In the genomic region with DNA sequence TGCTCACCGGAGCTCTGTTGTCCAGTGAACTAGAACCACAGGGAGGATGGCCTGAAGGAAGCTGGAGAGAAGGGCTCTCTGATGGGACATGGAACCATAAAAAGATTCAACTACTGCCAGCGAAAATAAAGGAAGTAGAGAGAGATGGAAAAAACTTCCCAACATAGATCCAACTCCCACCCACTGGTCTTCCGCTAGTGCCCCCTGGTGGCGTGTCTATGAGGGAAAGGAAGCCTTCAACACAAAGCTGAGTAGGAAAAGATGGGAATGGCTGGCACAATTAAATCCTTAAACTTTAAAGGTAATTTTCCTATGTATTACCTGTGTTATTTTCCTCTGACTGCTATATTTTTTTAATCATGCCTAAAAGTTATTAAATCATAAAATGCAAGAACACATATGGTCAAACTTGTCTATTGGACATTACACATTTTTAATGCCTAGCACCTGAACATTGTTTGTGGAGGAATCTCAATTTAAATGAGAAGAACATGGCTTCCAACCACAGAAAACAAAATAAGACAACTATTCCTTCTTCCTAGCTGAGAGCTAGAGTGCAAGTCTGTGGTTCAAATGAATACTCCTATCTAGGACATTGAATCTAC, we compare ENCODE assay signal across 1 cellular context.
TF ChIP-seq lines count a peak whose summit lies in the region.

No MANE protein-coding gene starts in this region.

TF ChIP-seq in H1, 55 proteins besides CTCF, POLR2A, EP300 and RAD21 (continued from another document):
- TF ChIP-seq, protein P1, sequence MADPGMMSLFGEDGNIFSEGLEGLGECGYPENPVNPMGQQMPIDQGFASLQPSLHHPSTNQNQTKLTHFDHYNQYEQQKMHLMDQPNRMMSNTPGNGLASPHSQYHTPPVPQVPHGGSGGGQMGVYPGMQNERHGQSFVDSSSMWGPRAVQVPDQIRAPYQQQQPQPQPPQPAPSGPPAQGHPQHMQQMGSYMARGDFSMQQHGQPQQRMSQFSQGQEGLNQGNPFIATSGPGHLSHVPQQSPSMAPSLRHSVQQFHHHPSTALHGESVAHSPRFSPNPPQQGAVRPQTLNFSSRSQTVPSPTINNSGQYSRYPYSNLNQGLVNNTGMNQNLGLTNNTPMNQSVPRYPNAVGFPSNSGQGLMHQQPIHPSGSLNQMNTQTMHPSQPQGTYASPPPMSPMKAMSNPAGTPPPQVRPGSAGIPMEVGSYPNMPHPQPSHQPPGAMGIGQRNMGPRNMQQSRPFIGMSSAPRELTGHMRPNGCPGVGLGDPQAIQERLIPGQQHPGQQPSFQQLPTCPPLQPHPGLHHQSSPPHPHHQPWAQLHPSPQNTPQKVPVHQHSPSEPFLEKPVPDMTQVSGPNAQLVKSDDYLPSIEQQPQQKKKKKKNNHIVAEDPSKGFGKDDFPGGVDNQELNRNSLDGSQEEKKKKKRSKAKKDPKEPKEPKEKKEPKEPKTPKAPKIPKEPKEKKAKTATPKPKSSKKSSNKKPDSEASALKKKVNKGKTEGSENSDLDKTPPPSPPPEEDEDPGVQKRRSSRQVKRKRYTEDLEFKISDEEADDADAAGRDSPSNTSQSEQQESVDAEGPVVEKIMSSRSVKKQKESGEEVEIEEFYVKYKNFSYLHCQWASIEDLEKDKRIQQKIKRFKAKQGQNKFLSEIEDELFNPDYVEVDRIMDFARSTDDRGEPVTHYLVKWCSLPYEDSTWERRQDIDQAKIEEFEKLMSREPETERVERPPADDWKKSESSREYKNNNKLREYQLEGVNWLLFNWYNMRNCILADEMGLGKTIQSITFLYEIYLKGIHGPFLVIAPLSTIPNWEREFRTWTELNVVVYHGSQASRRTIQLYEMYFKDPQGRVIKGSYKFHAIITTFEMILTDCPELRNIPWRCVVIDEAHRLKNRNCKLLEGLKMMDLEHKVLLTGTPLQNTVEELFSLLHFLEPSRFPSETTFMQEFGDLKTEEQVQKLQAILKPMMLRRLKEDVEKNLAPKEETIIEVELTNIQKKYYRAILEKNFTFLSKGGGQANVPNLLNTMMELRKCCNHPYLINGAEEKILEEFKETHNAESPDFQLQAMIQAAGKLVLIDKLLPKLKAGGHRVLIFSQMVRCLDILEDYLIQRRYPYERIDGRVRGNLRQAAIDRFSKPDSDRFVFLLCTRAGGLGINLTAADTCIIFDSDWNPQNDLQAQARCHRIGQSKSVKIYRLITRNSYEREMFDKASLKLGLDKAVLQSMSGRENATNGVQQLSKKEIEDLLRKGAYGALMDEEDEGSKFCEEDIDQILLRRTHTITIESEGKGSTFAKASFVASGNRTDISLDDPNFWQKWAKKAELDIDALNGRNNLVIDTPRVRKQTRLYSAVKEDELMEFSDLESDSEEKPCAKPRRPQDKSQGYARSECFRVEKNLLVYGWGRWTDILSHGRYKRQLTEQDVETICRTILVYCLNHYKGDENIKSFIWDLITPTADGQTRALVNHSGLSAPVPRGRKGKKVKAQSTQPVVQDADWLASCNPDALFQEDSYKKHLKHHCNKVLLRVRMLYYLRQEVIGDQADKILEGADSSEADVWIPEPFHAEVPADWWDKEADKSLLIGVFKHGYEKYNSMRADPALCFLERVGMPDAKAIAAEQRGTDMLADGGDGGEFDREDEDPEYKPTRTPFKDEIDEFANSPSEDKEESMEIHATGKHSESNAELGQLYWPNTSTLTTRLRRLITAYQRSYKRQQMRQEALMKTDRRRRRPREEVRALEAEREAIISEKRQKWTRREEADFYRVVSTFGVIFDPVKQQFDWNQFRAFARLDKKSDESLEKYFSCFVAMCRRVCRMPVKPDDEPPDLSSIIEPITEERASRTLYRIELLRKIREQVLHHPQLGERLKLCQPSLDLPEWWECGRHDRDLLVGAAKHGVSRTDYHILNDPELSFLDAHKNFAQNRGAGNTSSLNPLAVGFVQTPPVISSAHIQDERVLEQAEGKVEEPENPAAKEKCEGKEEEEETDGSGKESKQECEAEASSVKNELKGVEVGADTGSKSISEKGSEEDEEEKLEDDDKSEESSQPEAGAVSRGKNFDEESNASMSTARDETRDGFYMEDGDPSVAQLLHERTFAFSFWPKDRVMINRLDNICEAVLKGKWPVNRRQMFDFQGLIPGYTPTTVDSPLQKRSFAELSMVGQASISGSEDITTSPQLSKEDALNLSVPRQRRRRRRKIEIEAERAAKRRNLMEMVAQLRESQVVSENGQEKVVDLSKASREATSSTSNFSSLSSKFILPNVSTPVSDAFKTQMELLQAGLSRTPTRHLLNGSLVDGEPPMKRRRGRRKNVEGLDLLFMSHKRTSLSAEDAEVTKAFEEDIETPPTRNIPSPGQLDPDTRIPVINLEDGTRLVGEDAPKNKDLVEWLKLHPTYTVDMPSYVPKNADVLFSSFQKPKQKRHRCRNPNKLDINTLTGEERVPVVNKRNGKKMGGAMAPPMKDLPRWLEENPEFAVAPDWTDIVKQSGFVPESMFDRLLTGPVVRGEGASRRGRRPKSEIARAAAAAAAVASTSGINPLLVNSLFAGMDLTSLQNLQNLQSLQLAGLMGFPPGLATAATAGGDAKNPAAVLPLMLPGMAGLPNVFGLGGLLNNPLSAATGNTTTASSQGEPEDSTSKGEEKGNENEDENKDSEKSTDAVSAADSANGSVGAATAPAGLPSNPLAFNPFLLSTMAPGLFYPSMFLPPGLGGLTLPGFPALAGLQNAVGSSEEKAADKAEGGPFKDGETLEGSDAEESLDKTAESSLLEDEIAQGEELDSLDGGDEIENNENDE (IDR thresholded peaks at IDR 0.05; ENCODE audit: insufficient replicate concordance, low read length) = no peak
- TF ChIP-seq KDM4A (IDR thresholded peaks at IDR 0.05; ENCODE audit: low read depth, low read length, severe bottlenecking) (no peak), NRF1 (IDR thresholded peaks at IDR 0.05; ENCODE audit: low read depth, low read length) (no peak), CREB1 (IDR thresholded peaks at IDR 0.05) (no peak), GABPA (IDR thresholded peaks at IDR 0.05; ENCODE audit: borderline replicate concordance, insufficient read depth, low read length) (no peak), BACH1 (IDR thresholded peaks at IDR 0.05; ENCODE audit: low read length) (no peak), SP4 (IDR thresholded peaks at IDR 0.05; ENCODE audit: low read length) (no peak), RXRA (IDR thresholded peaks at IDR 0.05; ENCODE audit: insufficient read depth, low read depth, low read length) (no peak), SRF (IDR thresholded peaks at IDR 0.05; ENCODE audit: low read depth, low read length) (no peak), POU5F1 (IDR thresholded peaks at IDR 0.05; ENCODE audit: low read depth, low read length) (no peak), RBBP5 (IDR thresholded peaks at IDR 0.05; ENCODE audit: borderline replicate concordance, low read depth, low read length) (no peak), TAF1 (IDR thresholded peaks at IDR 0.05; ENCODE audit: low read depth, low read length) (no peak), MAFK (IDR thresholded peaks at IDR 0.05; ENCODE audit: low read depth, low read length) (no peak), FOSL1 (IDR thresholded peaks at IDR 0.05; ENCODE audit: insufficient read depth, low read depth, low read length) (no peak), KDM5A (IDR thresholded peaks at IDR 0.05; ENCODE audit: low read length) (no peak)
- TF ChIP-seq, protein P2, sequence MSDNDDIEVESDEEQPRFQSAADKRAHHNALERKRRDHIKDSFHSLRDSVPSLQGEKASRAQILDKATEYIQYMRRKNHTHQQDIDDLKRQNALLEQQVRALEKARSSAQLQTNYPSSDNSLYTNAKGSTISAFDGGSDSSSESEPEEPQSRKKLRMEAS (IDR thresholded peaks at IDR 0.05) = no peak
